In genomic region chr21:39445339-39446269, GRCh38 we compare ENCODE assay signal across 8 cellular contexts. TPM values are rescaled to one million over a fixed set of nuclear protein-coding genes. Genes with fewer than 3 reads are reported as not detected.
DNase-seq lines count a peak whose midpoint lies in the region; FAIRE-seq lines count a peak whose summit lies in the region.

Gene LCA5L, minus strand, starts transcription at chr21:39445778. Its CDS starts 17,285 bp downstream, at chr21:39428493.

- DNase-seq in GM04503 (ENCODE audit: low read depth) (peak; percentile 41), HCEC 1CT (peak; percentile 76), MG63 (peak; percentile 94), SIG-M5 (lab: John Stamatoyannopoulos, UW) (peak; percentile 41), frontal cortex (ENCODE audit: low spot score in 2 of 2) (peak; percentile 91 to 94), non-pigmented ciliary epithelial cell (ENCODE audit: low read depth) (peak; percentile 44), superior temporal gyrus (ENCODE audit: extremely low spot score) (peak; percentile 87)
- peak; percentile 75 to 87 (median 80) for DNase-seq in activated naive CD4-positive, alpha-beta T cell (lab: John Stamatoyannopoulos, UW)

- H3K36me3 ChIP-seq in MG63 = no peaks in the 10 kb centered on the region

- no peaks in the 10 kb centered on the region for H3K9me3 ChIP-seq in MG63

- FAIRE-seq in frontal cortex (lab: Jason Lieb, UNC) = no peak

- H3K27me3 ChIP-seq in MG63 = no peaks in the 10 kb centered on the region; the same call in 1 of the 2 replicates

- peak within 1 kb of the TSS; percentile 82 for H3K4me3 ChIP-seq in MG63

RNA-seq across cellular contexts. Expression of gene LCA5L, which starts in this region (rescaled TPM):
- 0.59 TPM in 2 replicates for total RNA-seq in MG63 (2014; rRNA removed; shearing (Covaris generic); ENCODE audit: low replicate concordance)
- total RNA-seq in frontal cortex = under 0.01 TPM

Comparison
In these comparisons a context has a peak if more than half of its experiments do, and no peak if none do; other contexts are left out.
1. Peak in every context shown above with its lines: DNase-seq and H3K4me3 ChIP-seq.
2. Peak in DNase-seq and H3K4me3 ChIP-seq in MG63; RNA of the gene not detected or under 1 TPM.
3. Peak in DNase-seq in frontal cortex; RNA of the gene not detected or under 1 TPM.
4. DNase-seq: peak in every context shown above with its lines; median percentile 94 in MG63; 92 in frontal cortex; 87 in superior temporal gyrus; 80 in activated naive CD4-positive, alpha-beta T cell; 76 in HCEC 1CT; 44 in non-pigmented ciliary epithelial cell; 41 in GM04503; 41 in SIG-M5.